In genomic region chr22:23415490-23415851, GRCh38 we compare ENCODE assay signal across 1 cellular context.
TF ChIP-seq lines count a peak whose summit lies in the region.

No MANE protein-coding gene starts in this region.

TF ChIP-seq in H1, 55 proteins besides CTCF, POLR2A, EP300 and RAD21:
- no peak for TF ChIP-seq EGR1 (IDR thresholded peaks at IDR 0.05; ENCODE audit: borderline replicate concordance, low read depth, low read length)
- TF ChIP-seq CHD2 (IDR thresholded peaks at IDR 0.05; ENCODE audit: low read length) = no peak
- TF ChIP-seq TBP (IDR thresholded peaks at IDR 0.05; ENCODE audit: low read depth, low read length) = no peak
- TF ChIP-seq, protein P1, sequence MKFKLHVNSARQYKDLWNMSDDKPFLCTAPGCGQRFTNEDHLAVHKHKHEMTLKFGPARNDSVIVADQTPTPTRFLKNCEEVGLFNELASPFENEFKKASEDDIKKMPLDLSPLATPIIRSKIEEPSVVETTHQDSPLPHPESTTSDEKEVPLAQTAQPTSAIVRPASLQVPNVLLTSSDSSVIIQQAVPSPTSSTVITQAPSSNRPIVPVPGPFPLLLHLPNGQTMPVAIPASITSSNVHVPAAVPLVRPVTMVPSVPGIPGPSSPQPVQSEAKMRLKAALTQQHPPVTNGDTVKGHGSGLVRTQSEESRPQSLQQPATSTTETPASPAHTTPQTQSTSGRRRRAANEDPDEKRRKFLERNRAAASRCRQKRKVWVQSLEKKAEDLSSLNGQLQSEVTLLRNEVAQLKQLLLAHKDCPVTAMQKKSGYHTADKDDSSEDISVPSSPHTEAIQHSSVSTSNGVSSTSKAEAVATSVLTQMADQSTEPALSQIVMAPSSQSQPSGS (IDR thresholded peaks at IDR 0.05; ENCODE audit: low read length) = no peak
- no peak for TF ChIP-seq TAF7 (optimal IDR thresholded peaks at IDR 0.05; ENCODE audit: borderline replicate concordance, low read depth, low read length)
- TF ChIP-seq NANOG (IDR thresholded peaks at IDR 0.05; ENCODE audit: insufficient read depth, low read depth, low read length, poor library complexity, severe bottlenecking) = no peak
- TF ChIP-seq YY1 (IDR thresholded peaks at IDR 0.05; ENCODE audit: low read depth, low read length) = no peak
- no peak for TF ChIP-seq CHD1 (IDR thresholded peaks at IDR 0.05; ENCODE audit: low read depth, low read length)
- no peak for TF ChIP-seq RFX5 (IDR thresholded peaks at IDR 0.05; ENCODE audit: borderline replicate concordance, low read depth, low read length)
- TF ChIP-seq SIX5 (IDR thresholded peaks at IDR 0.05; ENCODE audit: low read depth, low read length) = no peak
- TF ChIP-seq CBX8 (IDR thresholded peaks at IDR 0.05; ENCODE audit: borderline replicate concordance, low read depth, low read length) = no peak
- no peak for TF ChIP-seq ZNF274 (IDR thresholded peaks at IDR 0.05; ENCODE audit: borderline replicate concordance, extremely low read depth, low read length)
- no peak for TF ChIP-seq CEBPB (IDR thresholded peaks at IDR 0.05; ENCODE audit: low read depth, low read length)
- no peak for TF ChIP-seq BRCA1 (IDR thresholded peaks at IDR 0.05; ENCODE audit: low read depth, low read length)
- TF ChIP-seq SAP30 (IDR thresholded peaks at IDR 0.05; ENCODE audit: insufficient read depth, insufficient replicate concordance, low read length) = no peak
